31 cellular contexts compared by ENCODE assay signal in genomic region chr1:160107512-160107911, GRCh38. TPM values are rescaled to one million over a fixed set of nuclear protein-coding genes. Genes with fewer than 3 reads are reported as not detected.
"Had no signal": no experiment of that assay in that cellular context is flagged by ENCODE, and none has a peak within 500 bp of the region (broad histone marks: within the 10 kb centered on the region; RNA-seq: fewer than 3 reads in every experiment).

No MANE protein-coding gene starts in this region.

- H3K4me3 Mint-ChIP-seq: immature natural killer cell; naive thymus-derived CD8-positive, alpha-beta T cell; nephron; stimulated activated effector memory CD8-positive, alpha-beta T cell treated with anti-CD3 and anti-CD28 coated beads, Interleukin-12 subunit alpha, Interleukin-12 subunit beta, amount 100 ng/mL, for 72 hours; stimulated activated naive CD8-positive, alpha-beta T cell treated with anti-CD3 and anti-CD28 coated beads, Interleukin-15, Interleukin-2, amounts not matched to agents 100 ng/mL and 50 ng/mL, for 24 hours; type B pancreatic cell had no signal

- H3K9me3 ChIP-seq: left lung, lower lobe of right lung, ovary, sigmoid colon, spleen, suprapubic skin, tibial nerve, uterus had no signal

- FAIRE-seq: islet of Langerhans, kidney, small intestine had no signal

- H3K4me1 ChIP-seq: left lung, uterus had no signal

- H3K27ac Mint-ChIP-seq: immature natural killer cell; progenitor cell of endocrine pancreas; stimulated activated effector memory CD8-positive, alpha-beta T cell treated with anti-CD3 and anti-CD28 coated beads, Interleukin-12 subunit alpha, Interleukin-12 subunit beta, amount 100 ng/mL, for 72 hours; stimulated activated naive CD8-positive, alpha-beta T cell treated with anti-CD3 and anti-CD28 coated beads, Interleukin-15, Interleukin-2, amounts not matched to agents 100 ng/mL and 50 ng/mL, for 24 hours; type B pancreatic cell had no signal

- DNase-seq: hypothalamus; immature natural killer cell; kidney; left colon; left lung; lower lobe of right lung; mammary epithelial cell; mesenchymal stem cell; naive thymus-derived CD8-positive, alpha-beta T cell; ovary; retina; sigmoid colon; small intestine; spleen; stimulated activated CD4-positive, alpha-beta T cell treated with anti-CD3 and anti-CD28 coated beads, Interleukin-4, amount 100 ng/mL, for 24 hours; stimulated activated naive CD4-positive, alpha-beta T cell; uterus had no signal

- H3K27ac ChIP-seq: left lung, lower lobe of right lung, ovary, sigmoid colon, spleen, suprapubic skin, uterus had no signal

- H3K4me3 ChIP-seq: left lung, lower lobe of right lung, ovary, sigmoid colon, spleen, suprapubic skin, tibial nerve, uterus had no signal

- H3K27me3 ChIP-seq: ovary, sigmoid colon, suprapubic skin, tibial nerve, uterus had no signal

- ATAC-seq: left colon; left lung; lower lobe of right lung; naive thymus-derived CD8-positive, alpha-beta T cell; right cardiac atrium; stimulated activated effector memory CD8-positive, alpha-beta T cell treated with anti-CD3 and anti-CD28 coated beads, Interleukin-12 subunit alpha, Interleukin-12 subunit beta, amount 100 ng/mL, for 72 hours had no signal

- H3K36me3 ChIP-seq: left lung, lower lobe of right lung, ovary, sigmoid colon, spleen, suprapubic skin, tibial nerve, uterus had no signal

- H3K27me3 Mint-ChIP-seq: stimulated activated naive CD8-positive, alpha-beta T cell treated with anti-CD3 and anti-CD28 coated beads, Interleukin-15, Interleukin-2, amounts not matched to agents 100 ng/mL and 50 ng/mL, for 24 hours had no signal

- H3K36me3 Mint-ChIP-seq: immature natural killer cell; naive thymus-derived CD8-positive, alpha-beta T cell; type B pancreatic cell had no signal

- H3K9me3 Mint-ChIP-seq: immature natural killer cell; naive thymus-derived CD8-positive, alpha-beta T cell; nephron; stimulated activated effector memory CD8-positive, alpha-beta T cell treated with anti-CD3 and anti-CD28 coated beads, Interleukin-12 subunit alpha, Interleukin-12 subunit beta, amount 100 ng/mL, for 72 hours; stimulated activated naive CD8-positive, alpha-beta T cell treated with anti-CD3 and anti-CD28 coated beads, Interleukin-15, Interleukin-2, amounts not matched to agents 100 ng/mL and 50 ng/mL, for 24 hours; type B pancreatic cell had no signal

RNA-seq across cellular contexts. Expression of gene ATP1A2, which starts 8.0 kb away (rescaled TPM):
- total RNA-seq: naive thymus-derived CD8-positive, alpha-beta T cell; progenitor cell of endocrine pancreas had no signal
- polyA plus RNA-seq: immature natural killer cell; mammary epithelial cell; naive thymus-derived CD8-positive, alpha-beta T cell had no signal

RNA-seq across cellular contexts. Expression of gene KCNJ9, which starts 26.2 kb away (rescaled TPM):
- total RNA-seq: kidney; left colon; left lung; liver; lower lobe of right lung; mammary epithelial cell; mucosa of gallbladder; naive thymus-derived CD8-positive, alpha-beta T cell; omental fat pad; ovary; progenitor cell of endocrine pancreas; right cardiac atrium; spleen; subcutaneous adipose tissue; ureter had no signal
- polyA plus RNA-seq: immature natural killer cell, liver, mammary epithelial cell, right cardiac atrium, spleen had no signal

RNA-seq across cellular contexts. Expression of gene KCNJ10, which starts 37.6 kb away (rescaled TPM):
- total RNA-seq: mammary epithelial cell; mucosa of gallbladder; naive thymus-derived CD8-positive, alpha-beta T cell; omental fat pad; subcutaneous adipose tissue; suprapubic skin; ureter had no signal
- polyA plus RNA-seq: immature natural killer cell, mammary epithelial cell had no signal

RNA-seq across cellular contexts. Expression of gene ATP1A4, which starts 43.9 kb away (rescaled TPM):
- total RNA-seq: left colon; left lung; liver; naive thymus-derived CD8-positive, alpha-beta T cell; progenitor cell of endocrine pancreas; suprapubic skin had no signal
- polyA plus RNA-seq: immature natural killer cell; liver; mammary epithelial cell; naive thymus-derived CD8-positive, alpha-beta T cell had no signal
